14 cellular contexts compared by ENCODE assay signal in genomic region chr2:151842830-151843668, GRCh38. TPM values are rescaled to one million over a fixed set of nuclear protein-coding genes. Genes with fewer than 3 reads are reported as not detected.
DNase-seq lines count a peak whose midpoint lies in the region; ATAC-seq, FAIRE-seq and TF ChIP-seq lines count a peak whose summit lies in the region.
"Had no signal": no experiment of that assay in that cellular context is flagged by ENCODE, and none has a peak within 500 bp of the region (broad histone marks: within the 10 kb centered on the region; RNA-seq: fewer than 3 reads in every experiment).

No MANE protein-coding gene starts in this region.

- H3K4me1 ChIP-seq in K562 (replicated peaks in 1 of 2; ENCODE audit: control insufficient read depth in 2 of 2, insufficient read depth in 2 of 2, low read length in 2 of 2) (peaks cover 0 to 8% of the 10 kb centered on the region in 2 experiments; a peak in 2 of 5 replicates), esophagus squamous epithelium (peaks cover 0 to 17% (median 0%) of the 10 kb centered on the region in 3 donors), spleen (peaks cover 0 to 5% (median 0%) of the 10 kb centered on the region in 6 donors)
- H3K4me1 ChIP-seq: upper lobe of right lung had no signal

- TF ChIP-seq RAD21 in K562 (CRISPR knock-in tag; conservative IDR thresholded peaks at IDR 0.05 in 1 of 2, IDR thresholded peaks at IDR 0.05 in 1 of 2), result no peak

- BruUV-seq in K562 (replicated peaks; lab: Mats Ljungman, UMichigan), result no TSS peak

- H3K9me1 ChIP-seq in K562 (ENCODE audit: control insufficient read depth, insufficient read depth, low read length), result no peaks in the 10 kb centered on the region

- TF ChIP-seq EP300 in K562 (IDR thresholded peaks at IDR 0.05; ENCODE audit: low read length), result no peak

- H3K27me3 ChIP-seq in K562 (ENCODE audit: control insufficient read depth in 2 of 2, insufficient read depth in 2 of 2, low read length in 2 of 2) (no peaks in the 10 kb centered on the region; a peak in 1 of 5 replicates), esophagus squamous epithelium (no peaks in the 10 kb centered on the region), spleen (replicated peaks in 1 of 7) (no peaks in the 10 kb centered on the region)
- H3K27me3 ChIP-seq: heart left ventricle, upper lobe of right lung had no signal

- H3K4me3 ChIP-seq in K562, result no peak overlapping the region
- no peak overlapping the region for H3K4me3 ChIP-seq in esophagus squamous epithelium
- H3K4me3 ChIP-seq in spleen, result no peak overlapping the region
- H3K4me3 ChIP-seq: heart left ventricle, upper lobe of right lung had no signal

- 21% methylated on average over 8 of the region's 8 CpGs for WGBS in K562 (ENCODE audit: insufficient coverage, low coverage, missing lambda C conversion rate)
- WGBS in esophagus squamous epithelium, 2 donors, result 74 to 87% methylated on average over 8 of the region's 8 CpGs
- WGBS in spleen, 5 donors, result 68 to 77% (median 73%) methylated on average over 8 of the region's 8 CpGs

- no peaks in the 10 kb centered on the region for H3K79me2 ChIP-seq in K562 (ENCODE audit: control insufficient read depth, insufficient read depth, low read length)

- POLR2A ChIA-PET in K562 (lab: Yijun Ruan, JAX), result interaction anchor here (0.6 kb wide), 1 partner anchor 24 kb away, joined by 3 read pairs; no protein-coding TSS in a partner anchor

- peak; percentile 43 for ATAC-seq in GM19438 (IDR thresholded peaks at IDR 0.05; ENCODE audit: low read depth, unreplicated experiment)
- ATAC-seq in HG03025 (IDR thresholded peaks at IDR 0.05; ENCODE audit: low FRiP score, unreplicated experiment), result peak; percentile 36
- ATAC-seq in K562, result peak; percentile 65
- no peak for ATAC-seq in omental fat pad (ENCODE audit: low FRiP score)
- ATAC-seq: upper lobe of right lung had no signal

- no peak overlapping the region for H3K9ac ChIP-seq in K562 (ENCODE audit: insufficient read depth in 1 of 2, low read depth in 2 of 2, low read length in 2 of 2)

- no peak for TF ChIP-seq POLR2A in K562 (conservative IDR thresholded peaks at IDR 0.05)
- TF ChIP-seq POLR2A in esophagus squamous epithelium (IDR thresholded peaks at IDR 0.05), result no peak
- no peak for TF ChIP-seq POLR2A in spleen (IDR thresholded peaks at IDR 0.05)

- intact Hi-C loops in K562 (cut with micrococcal nuclease) (no loop called here), esophagus squamous epithelium (cut with DNase I) (no loop called here), spleen (cut with DNase I; ENCODE audit: low total_unique reads) (no loop called here)

- in situ Hi-C loops in K562 (cut with MboI), result no loop called here

- H3K36me3 ChIP-seq in K562 (ENCODE audit: control insufficient read depth, insufficient read depth, low read length), result no peaks in the 10 kb centered on the region
- H3K36me3 ChIP-seq in esophagus squamous epithelium, result no peaks in the 10 kb centered on the region
- no peaks in the 10 kb centered on the region for H3K36me3 ChIP-seq in spleen
- H3K36me3 ChIP-seq: heart left ventricle, upper lobe of right lung had no signal

- no peak for TF ChIP-seq CTCF in K562 (IDR thresholded peaks at IDR 0.05 in 2 of 3, conservative IDR thresholded peaks at IDR 0.05 in 1 of 3; ENCODE audit: insufficient read depth in 2 of 3, low read depth in 1 of 3, low read length in 3 of 3)
- no peak for TF ChIP-seq CTCF in omental fat pad (IDR thresholded peaks at IDR 0.05)
- no peak for TF ChIP-seq CTCF in esophagus squamous epithelium (IDR thresholded peaks at IDR 0.05)
- TF ChIP-seq CTCF in spleen (IDR thresholded peaks at IDR 0.05 in 8 of 11, conservative IDR thresholded peaks at IDR 0.05 in 3 of 11), result no peak

- no peaks in the 10 kb centered on the region for H4K20me1 ChIP-seq in K562 (replicated peaks; ENCODE audit: control insufficient read depth, insufficient read depth, low read length)

- H3K27ac ChIP-seq in K562 (ENCODE audit: extremely low read depth, low read depth, low read length) (no peak overlapping the region), esophagus squamous epithelium (no peak overlapping the region), spleen (no peak overlapping the region)
- H3K27ac ChIP-seq: upper lobe of right lung had no signal

- H3K9me3 ChIP-seq in K562 (replicated peaks; ENCODE audit: control insufficient read depth, insufficient read depth, low read depth, low read length), result no peaks in the 10 kb centered on the region
- no peaks in the 10 kb centered on the region for H3K9me3 ChIP-seq in esophagus squamous epithelium
- no peaks in the 10 kb centered on the region for H3K9me3 ChIP-seq in spleen
- H3K9me3 ChIP-seq: heart left ventricle, upper lobe of right lung had no signal

- peak overlapping the region; percentile 55; the same call in 1 of the 2 replicates for H2AFZ ChIP-seq in K562 (ENCODE audit: low read depth, low read length)

- H3K4me2 ChIP-seq in K562 (ENCODE audit: insufficient read depth, low read length), result no peak overlapping the region

- no peak for FAIRE-seq in K562 (lab: Jason Lieb, UNC)

- CTCF ChIA-PET in K562 (lab: Yijun Ruan, JAX; ENCODE audit: low intra/inter-chr PET ratio), result no interaction called here

- DNase-seq in COLO829 (ENCODE audit: low spot score), result peak; percentile 37
- no peak for DNase-seq in K562 (ENCODE audit: extremely low read depth in 1 of 4, low spot score in 3 of 4)
- no peak for DNase-seq in omental fat pad (ENCODE audit: low spot score)
- DNase-seq in esophagus squamous epithelium (lab: John Stamatoyannopoulos, UW), result no peak
- no peak for DNase-seq in spleen
- no peak for DNase-seq in NCI-H1048 (lab: John Stamatoyannopoulos, UW)
- DNase-seq: activated CD8-positive, alpha-beta memory T cell treated with anti-CD3 and anti-CD28 coated beads for 24 hours; heart left ventricle; NCI-H1105; occipital lobe; stimulated activated CD4-positive, alpha-beta T cell treated with anti-CD3 and anti-CD28 coated beads, Interleukin-12 subunit alpha, Interleukin-12 subunit beta, amount 100 ng/mL, for 4 hours; upper lobe of right lung had no signal

TF ChIP-seq in K562, 482 proteins besides CTCF, POLR2A, EP300 and RAD21:
- TF ChIP-seq SAFB (IDR thresholded peaks at IDR 0.05; ENCODE audit: borderline replicate concordance, low read depth, low read length) (no peak), EGR1 (conservative IDR thresholded peaks at IDR 0.05) (no peak), ZNF431 (CRISPR knock-in tag; IDR thresholded peaks at IDR 0.05) (no peak), TEAD4 (IDR thresholded peaks at IDR 0.05; ENCODE audit: low read length) (no peak), TEAD4 (CRISPR knock-in tag; IDR thresholded peaks at IDR 0.05; ENCODE audit: borderline replicate concordance) (no peak), ZFP91 (CRISPR knock-in tag; IDR thresholded peaks at IDR 0.05) (no peak)
TF ChIP-seq in K562: peak in this region for 0.

RNA-seq across cellular contexts. Expression of gene ARL5A, which starts 14.8 kb away (rescaled TPM):
- 74.2 and 178 TPM in 2 replicates for total RNA-seq in K562 (2011; cell fraction: chromatin; rRNA removed; ENCODE audit: low replicate concordance)
- 34.4 and 36.5 TPM in 2 replicates for total RNA-seq in K562 (2011; cell fraction: nucleolus; rRNA removed)
- 75.4 and 160 TPM in 2 replicates for total RNA-seq in K562 (2011; cell fraction: nucleoplasm; rRNA removed)
- total RNA-seq in K562 (2014; rRNA removed) (117 and 132 TPM in 2 replicates), K562 (2014; rRNA removed; fragmentation: Illumina TruSeq; extraction: Trizol) (102 and 118 TPM in 2 replicates), K562 (2015; rRNA removed; fragmentation: Illumina TruSeq; extraction: Trizol) (76.1 and 101 TPM in 2 replicates), K562 (2021) (92.2 and 94.3 TPM in 2 replicates), omental fat pad (10 to 100 TPM; 44.2 to 63.5 (median 55.0) TPM), esophagus squamous epithelium (10 to 100 TPM; 41.8 to 81.5 (median 47.2) TPM), spleen (10 to 100 TPM; 38.6 to 89.9 (median 50.5) TPM)
- polyA plus RNA-seq in K562 (2011; rRNA removed) (65.1 and 71.1 TPM in 2 replicates), K562 (2014; fragmentation: Illumina TruSeq; extraction: Trizol) (85.4 and 88.4 TPM in 2 replicates), K562 (2014; fragmentation: Nextera tagmentation; extraction: Ambion mirVana) (10 to 100 TPM; 16.3 to 16.9 TPM), K562 (2014; rRNA removed) (74.8 and 75.6 TPM in 2 replicates), spleen (10 to 100 TPM in 2 of 3 donors, 1 to 10 TPM in 1; 9.5 to 14.7 (median 13.6) TPM)
- polyA plus RNA-seq in K562 (2011; cell fraction: cytosol; rRNA removed), result 22.9 and 43.5 TPM in 2 replicates
- polyA plus RNA-seq in K562 (2011; cell fraction: nucleus; rRNA removed), result 46.1 and 59.3 TPM in 2 replicates
- 41.6 and 51.1 TPM in 2 replicates for polyA plus RNA-seq in K562 (2012)
- 144 and 168 TPM in 2 replicates for polyA minus RNA-seq in K562 (2011; rRNA and poly(A)+ RNA removed)
- 50.1 and 63.7 TPM in 2 replicates for polyA minus RNA-seq in K562 (2011; cell fraction: cytosol; rRNA and poly(A)+ RNA removed)
- 63.5 and 96.7 TPM in 2 replicates for polyA minus RNA-seq in K562 (2011; cell fraction: nucleus; rRNA and poly(A)+ RNA removed)
